30 cellular contexts compared by ENCODE assay signal in genomic region chr1:185838111-185838510, GRCh38.
"Had no signal": no experiment of that assay in that cellular context is flagged by ENCODE, and none has a peak within 500 bp of the region (broad histone marks: within the 10 kb centered on the region; RNA-seq: fewer than 3 reads in every experiment).

No MANE protein-coding gene starts in this region.

- H3K4me3 ChIP-seq: cardiac muscle cell had no signal

- H3K27ac Mint-ChIP-seq: activated CD4-positive, alpha-beta T cell treated with anti-CD3 and anti-CD28 coated beads, Interleukin-2, amount 10 ng/mL, durations not matched to agents 24 days and 14 days; activated CD8-positive, alpha-beta T cell treated with anti-CD3 and anti-CD28 coated beads for 36 hours; activated naive CD8-positive, alpha-beta T cell treated with anti-CD3 and anti-CD28 coated beads for 36 hours; activated T-cell treated with anti-CD3 and anti-CD28 coated beads, Interleukin-2, amount 50 U/mL, for 72 hours; activated T-helper 17 cell treated with anti-CD3 and anti-CD28 coated beads, Interleukin-2, amount 50 U/mL, for 72 hours had no signal

- H3K27me3 Mint-ChIP-seq: activated CD8-positive, alpha-beta T cell treated with anti-CD3 and anti-CD28 coated beads for 36 hours; activated T-helper 17 cell treated with anti-CD3 and anti-CD28 coated beads, Interleukin-2, amount 50 U/mL, for 72 hours; central memory CD8-positive, alpha-beta T cell had no signal

- H3K4me3 Mint-ChIP-seq: activated CD4-positive, alpha-beta T cell treated with anti-CD3 and anti-CD28 coated beads, Interleukin-2, amount 10 ng/mL, durations not matched to agents 24 days and 14 days; activated CD8-positive, alpha-beta T cell treated with anti-CD3 and anti-CD28 coated beads for 36 hours; activated naive CD8-positive, alpha-beta T cell treated with anti-CD3 and anti-CD28 coated beads for 36 hours; activated T-cell treated with anti-CD3 and anti-CD28 coated beads, Interleukin-2, amount 50 U/mL, for 72 hours; activated T-helper 17 cell treated with anti-CD3 and anti-CD28 coated beads, Interleukin-2, amount 50 U/mL, for 72 hours; central memory CD8-positive, alpha-beta T cell had no signal

- H3K36me3 ChIP-seq: cardiac muscle cell, WERI-Rb-1 had no signal

- H3K27me3 ChIP-seq: cardiac muscle cell had no signal

- H3K36me3 Mint-ChIP-seq: activated naive CD8-positive, alpha-beta T cell treated with anti-CD3 and anti-CD28 coated beads for 36 hours had no signal

- DNase-seq: activated CD4-positive, alpha-beta T cell treated with anti-CD3 and anti-CD28 coated beads, Interleukin-2, amount 10 ng/mL, durations not matched to agents 24 days and 14 days; activated CD4-positive, alpha-beta T cell treated with anti-CD3 and anti-CD28 coated beads, Interleukin-2, amount 50 U/mL, for 4 hours; activated CD8-positive, alpha-beta T cell treated with anti-CD3 and anti-CD28 coated beads for 36 hours; activated effector memory CD4-positive, alpha-beta T cell treated with anti-CD3 and anti-CD28 coated beads, Interleukin-2, amount 50 U/mL, for 16 hours; activated naive CD4-positive, alpha-beta T cell; activated naive CD4-positive, alpha-beta T cell treated with anti-CD3 and anti-CD28 coated beads, Interleukin-2, amount 50 U/mL, for 16 hours; activated naive CD8-positive, alpha-beta T cell treated with anti-CD3 and anti-CD28 coated beads for 36 hours; activated T-cell treated with anti-CD3 and anti-CD28 coated beads, Interleukin-2, amount 50 U/mL, for 1 hour; activated T-cell treated with anti-CD3 and anti-CD28 coated beads, Interleukin-2, amount 50 U/mL, for 72 hours; amniotic stem cell; aorta; MM.1S; MV-4-11; NCI-H1092; NCI-H1436 treated with DMSO at 0.1 percent for 48 hours; NCI-H1694 treated with DMSO at 0.1 percent for 48 hours; NCI-H2029; NCI-H2171; NCI-H510A; NCI-H748 treated with DMSO at 0.1 percent for 48 hours; NK-92 treated with Interleukin-12 subunit alpha and Interleukin-12 subunit beta, amount 100 ng/mL, for 24 hours; PC-3; T1000; WERI-Rb-1 had no signal

- ATAC-seq: activated CD8-positive, alpha-beta T cell treated with anti-CD3 and anti-CD28 coated beads for 36 hours; activated T-cell treated with anti-CD3 and anti-CD28 coated beads, Interleukin-2, amount 50 U/mL, for 72 hours; activated T-helper 17 cell treated with anti-CD3 and anti-CD28 coated beads, Interleukin-2, amount 50 U/mL, for 72 hours; Right ventricle myocardium inferior had no signal

- H3K27ac ChIP-seq: cardiac muscle cell, KMS-11, RWPE1, WERI-Rb-1 had no signal

- H3K4me1 Mint-ChIP-seq: activated CD4-positive, alpha-beta T cell treated with anti-CD3 and anti-CD28 coated beads, Interleukin-2, amount 10 ng/mL, durations not matched to agents 24 days and 14 days; activated naive CD8-positive, alpha-beta T cell treated with anti-CD3 and anti-CD28 coated beads for 36 hours; activated T-helper 17 cell treated with anti-CD3 and anti-CD28 coated beads, Interleukin-2, amount 50 U/mL, for 72 hours; central memory CD8-positive, alpha-beta T cell had no signal

- H3K4me2 ChIP-seq: KMS-11 had no signal

- H3K9me3 Mint-ChIP-seq: activated CD4-positive, alpha-beta T cell treated with anti-CD3 and anti-CD28 coated beads, Interleukin-2, amount 10 ng/mL, durations not matched to agents 24 days and 14 days; activated CD8-positive, alpha-beta T cell treated with anti-CD3 and anti-CD28 coated beads for 36 hours; activated naive CD8-positive, alpha-beta T cell treated with anti-CD3 and anti-CD28 coated beads for 36 hours; activated T-cell treated with anti-CD3 and anti-CD28 coated beads, Interleukin-2, amount 50 U/mL, for 72 hours; activated T-helper 17 cell treated with anti-CD3 and anti-CD28 coated beads, Interleukin-2, amount 50 U/mL, for 72 hours; central memory CD8-positive, alpha-beta T cell had no signal
